In the genomic region with DNA sequence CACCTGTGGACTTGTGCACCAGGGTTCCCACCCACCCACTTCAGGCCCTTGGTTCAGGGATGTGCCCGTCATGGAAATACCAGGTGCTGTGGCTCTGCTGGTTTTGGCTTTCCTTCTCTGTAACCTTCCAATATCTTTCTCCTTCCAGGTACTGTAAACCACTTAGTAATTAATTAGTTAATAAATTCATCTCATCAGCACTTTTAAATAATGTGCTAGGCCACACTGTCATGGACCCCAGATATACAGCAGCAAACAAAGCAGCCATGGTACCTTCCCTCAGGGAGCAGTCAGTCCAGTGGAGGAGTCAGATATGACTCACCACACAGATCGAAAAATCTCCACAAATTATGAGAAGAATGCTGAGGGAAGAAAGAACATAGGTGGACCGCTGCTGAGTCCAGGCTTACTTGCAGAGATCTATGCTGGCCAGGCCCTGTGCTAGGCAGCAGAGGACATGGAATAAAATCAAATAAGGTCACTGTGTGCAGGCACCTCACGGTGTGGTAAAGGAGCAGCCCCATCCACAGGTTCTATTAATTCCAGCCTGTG, we compare ENCODE assay signal across 29 cellular contexts. TPM values are rescaled to one million over a fixed set of nuclear protein-coding genes. Genes with fewer than 3 reads are reported as not detected.
DNase-seq lines count a peak whose midpoint lies in the region; ATAC-seq and TF ChIP-seq lines count a peak whose summit lies in the region.
"Had no signal": no experiment of that assay in that cellular context is flagged by ENCODE, and none has a peak within 500 bp of the region (broad histone marks: within the 10 kb centered on the region; RNA-seq: fewer than 3 reads in every experiment).

No MANE protein-coding gene starts in this region.

- H2AFZ ChIP-seq in HCT116 (ENCODE audit: low read depth, low read length, poor library complexity, severe bottlenecking) = no peak overlapping the region

- TF ChIP-seq POLR2A in HCT116 (IDR thresholded peaks at IDR 0.05; ENCODE audit: borderline replicate concordance, extremely low read depth, insufficient read depth, insufficient read length) = no peak

- H3K9ac ChIP-seq in HCT116 (ENCODE audit: low read length) (no peak overlapping the region), adipocyte (ENCODE audit: low read length) (no peak overlapping the region)
- H3K9ac ChIP-seq: SK-N-SH had no signal

- POLR2A ChIA-PET in HCT116 (lab: Charles Lee) = no interaction called here

- H3K4me1 ChIP-seq in HCT116 (ENCODE audit: control insufficient read depth in 1 of 2, insufficient read depth in 2 of 2, low read length in 2 of 2) = peaks cover 0 to 13% of the 10 kb centered on the region in 2 experiments; a peak in 2 of 4 replicates
- H3K4me1 ChIP-seq in adipocyte (ENCODE audit: control insufficient read depth, insufficient read depth, low read length) = peaks cover 9% of the 10 kb centered on the region

- RAD21 ChIA-PET in HCT116 (lab: Charles Lee; ENCODE audit: low non-redundant PET in 1 of 2, low total read pairs in 2 of 2, uncharacterized antibody in 2 of 2, unreplicated experiment in 2 of 2) = no interaction called here

- H3K4me3 ChIP-seq in HCT116 (replicated peaks in 1 of 2; ENCODE audit: low read depth in 1 of 2, low read length in 2 of 2) (no peak overlapping the region), adipocyte (ENCODE audit: low read length) (no peak overlapping the region), H7 (ENCODE audit: insufficient read depth, low read depth, low read length) (no peak overlapping the region)
- H3K4me3 ChIP-seq: heart left ventricle, ovary had no signal

- no peaks in the 10 kb centered on the region for H3K9me3 ChIP-seq in HCT116 (ENCODE audit: control insufficient read depth in 1 of 2, insufficient read depth in 1 of 2, low read depth in 1 of 2, low read length in 2 of 2)
- H3K9me3 ChIP-seq in adipocyte (ENCODE audit: control insufficient read depth, low read length) = no peaks in the 10 kb centered on the region
- H3K9me3 ChIP-seq: heart left ventricle, ovary, SK-N-SH had no signal

- H3K79me2 ChIP-seq in HCT116 (ENCODE audit: insufficient read depth, low read length) = peaks cover 5% of the 10 kb centered on the region; the same call in 1 of the 2 replicates

- intact Hi-C loops in HCT116 (cut with micrococcal nuclease) = loop anchor here (5.0 kb wide), 2 partner anchors 72 to 272 kb away; no protein-coding TSS in a partner anchor

- CTCF ChIA-PET in HCT116 (lab: Charles Lee) = no interaction called here

- H3K4me2 ChIP-seq in HCT116 (ENCODE audit: low read length) = no peak overlapping the region
- H3K4me2 ChIP-seq: SK-N-SH had no signal

- H3K36me3 ChIP-seq in HCT116 (ENCODE audit: control insufficient read depth in 1 of 2, insufficient read depth in 2 of 2, low read length in 2 of 2) (no peaks in the 10 kb centered on the region), adipocyte (ENCODE audit: control insufficient read depth, insufficient read depth, low read length, severe bottlenecking) (no peaks in the 10 kb centered on the region), H7 (replicated peaks; ENCODE audit: control insufficient read depth, insufficient read depth, low read length) (no peaks in the 10 kb centered on the region)
- H3K36me3 ChIP-seq: heart left ventricle, ovary had no signal

- ATAC-seq in HCT116 (0 out of 2 replicates have a peak, but pooled peaks have one; percentile 19), HG03460 (IDR thresholded peaks at IDR 0.05; ENCODE audit: unreplicated experiment) (no peak)
- ATAC-seq: activated T-cell treated with anti-CD3 and anti-CD28 coated beads, Interleukin-2, amount 50 U/mL, for 72 hours; heart left ventricle; left colon; right cardiac atrium had no signal

- H4K20me1 ChIP-seq in HCT116 (ENCODE audit: insufficient read depth) = no peaks in the 10 kb centered on the region

- BruUV-seq in HCT116 (replicated peaks; lab: Mats Ljungman, UMichigan) = no TSS peak

- DNase-seq in AG08395 (ENCODE audit: low spot score) (peak; percentile 37), HCT116 (ENCODE audit: low read depth, low spot score) (no peak), adipocyte (ENCODE audit: low read depth) (peak; percentile 31), iris pigment epithelial cell (ENCODE audit: low read depth) (peak; percentile 59), NCI-H187 (lab: John Stamatoyannopoulos, UW) (no peak), H7 (no peak), LoVo (ENCODE audit: low spot score) (no peak)
- DNase-seq: activated CD4-positive, alpha-beta T cell treated with anti-CD3 and anti-CD28 coated beads for 4 hours; activated naive CD4-positive, alpha-beta T cell treated with Interleukin-2 at 50 U/mL for 16 hours; activated T-cell treated with anti-CD3 and anti-CD28 coated beads, Interleukin-2, amount 50 U/mL, for 72 hours; heart left ventricle; KBM-7; left colon; naive B cell; NCI-H1694; NCI-H526; ovary; right cardiac atrium; SK-N-SH; stimulated activated CD4-positive, alpha-beta T cell treated with anti-CD3 and anti-CD28 coated beads, Interleukin-4, amount 100 ng/mL, for 4 hours; T-helper 2 cell had no signal

- no peaks in the 10 kb centered on the region for H3K27me3 ChIP-seq in HCT116 (ENCODE audit: insufficient read depth, low read length)
- peaks cover 81% of the 10 kb centered on the region for H3K27me3 ChIP-seq in adipocyte (replicated peaks; ENCODE audit: control insufficient read depth, insufficient read depth, low read length)
- H3K27me3 ChIP-seq in H7 (ENCODE audit: control insufficient read depth, insufficient read depth, low read length) = peaks cover 36% of the 10 kb centered on the region
- H3K27me3 ChIP-seq: ovary had no signal

- no peak overlapping the region for H3K27ac ChIP-seq in HCT116 (ENCODE audit: low read depth, low read length)
- H3K27ac ChIP-seq: heart left ventricle, ovary had no signal

- no peak for TF ChIP-seq RAD21 in HCT116 (IDR thresholded peaks at IDR 0.05; ENCODE audit: low read depth)

- no peaks in the 10 kb centered on the region for H3K9me2 ChIP-seq in HCT116 (ENCODE audit: insufficient read depth)
- H3K9me2 ChIP-seq: SK-N-SH had no signal

- TF ChIP-seq CTCF in HCT116 (IDR thresholded peaks at IDR 0.05 in 2 of 3, conservative IDR thresholded peaks at IDR 0.05 in 1 of 3; ENCODE audit: borderline replicate concordance in 1 of 3, insufficient read depth in 1 of 3, low read depth in 2 of 3, low read length in 2 of 3) = no peak

TF ChIP-seq in HCT116, 20 proteins besides CTCF, POLR2A, EP300 and RAD21:
- TF ChIP-seq FOSL1 (IDR thresholded peaks at IDR 0.05; ENCODE audit: low read depth) (peak; percentile 14; the same call in 1 of the 2 replicates), TCF7L2 (IDR thresholded peaks at IDR 0.05; ENCODE audit: borderline replicate concordance, extremely low read depth, insufficient read depth, insufficient read length) (no peak)

RNA-seq across cellular contexts. Expression of gene GATA2, which starts 6.8 kb away (rescaled TPM):
- 18.6 TPM for total RNA-seq in HCT116 (2021; ENCODE audit: unreplicated experiment)
- 8.3 and 10.7 TPM in 2 replicates for polyA plus RNA-seq in HCT116 (2012)
- 3.9 and 5.4 TPM in 2 replicates for total RNA-seq in H7 (2014; rRNA removed; shearing (Covaris generic))

RNA-seq across cellular contexts. Expression of gene DNAJB8, which starts 33.1 kb away (rescaled TPM):
- not detected for total RNA-seq in HCT116 (2021; ENCODE audit: unreplicated experiment)
- polyA plus RNA-seq in HCT116 (2012) = not detected in 2 replicates
- not detected in 2 replicates for total RNA-seq in H7 (2014; rRNA removed; shearing (Covaris generic))
- total RNA-seq: activated CD8-positive, alpha-beta memory T cell treated with anti-CD3 and anti-CD28 coated beads for 36 hours; activated T-cell treated with anti-CD3 and anti-CD28 coated beads, Interleukin-2, amount 50 U/mL, for 72 hours; cardiac septum; dermis microvascular lymphatic vessel endothelial cell; heart left ventricle; left colon; mesenteric fat pad; ovary; right cardiac atrium had no signal
- polyA plus RNA-seq: AG04450, CD14-positive monocyte, heart left ventricle, ovary, right cardiac atrium, SK-N-SH, thymus had no signal

Comparison
In these comparisons a context has a peak if more than half of its experiments do, and no peak if none do; other contexts are left out.
1. DNase-seq: peak in AG08395 (single experiment), adipocyte (single experiment) and iris pigment epithelial cell (single experiment); none in HCT116 (single experiment), NCI-H187 (0 of 2), H7 (single experiment) and LoVo (single experiment).